Comparison of ENCODE assay signal across 15 cellular contexts in the genomic region with DNA sequence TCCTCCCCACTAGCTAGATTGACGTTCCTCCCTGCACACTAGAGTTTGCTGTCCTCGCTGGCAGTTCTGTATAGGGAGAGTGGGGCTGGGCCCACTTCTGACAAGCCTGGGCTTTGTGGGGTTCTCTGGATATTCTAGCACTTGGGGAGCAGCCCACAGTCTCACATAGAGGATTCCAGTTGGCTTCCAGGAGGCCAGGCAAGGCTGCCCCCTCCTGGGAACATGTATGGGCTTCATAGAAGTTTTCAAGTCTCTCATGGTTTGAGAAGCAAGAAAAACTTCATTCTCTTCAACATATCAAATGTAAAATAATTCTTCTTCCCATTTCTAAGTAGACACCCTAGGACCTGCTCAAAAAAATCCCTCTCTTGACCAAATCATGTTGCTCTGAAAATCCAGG.
DNase-seq lines count a peak whose midpoint lies in the region; ATAC-seq, FAIRE-seq and TF ChIP-seq lines count a peak whose summit lies in the region.
"Had no signal": no experiment of that assay in that cellular context is flagged by ENCODE, and none has a peak within 500 bp of the region (broad histone marks: within the 10 kb centered on the region; RNA-seq: fewer than 3 reads in every experiment).

No MANE protein-coding gene starts in this region.

- peaks cover 16 to 48% (median 34%) of the 10 kb centered on the region in 4 donors for H3K4me1 ChIP-seq in liver (ENCODE audit: control insufficient read depth in 4 of 4, insufficient read depth in 4 of 4, low read length in 3 of 4)
- H3K4me1 ChIP-seq in HepG2 (ENCODE audit: insufficient read depth, low read length): no peaks in the 10 kb centered on the region
- H3K4me1 ChIP-seq: adrenal gland had no signal

- peaks cover 9% of the 10 kb centered on the region for H3K27me3 Mint-ChIP-seq in stimulated activated memory B cell treated with anti-CD40 and anti-IgM and Interleukin-4, amounts not matched to agents 10 μg/mL and 1 μg/mL and 100 μg/mL, for 72 hours

- no peak for TF ChIP-seq CTCF in liver (IDR thresholded peaks at IDR 0.05; ENCODE audit: low read depth, low read length, missing input control)
- TF ChIP-seq CTCF in HepG2 (CRISPR knock-in tag; IDR thresholded peaks at IDR 0.05): no peak
- TF ChIP-seq CTCF in fibroblast of the aortic adventitia (IDR thresholded peaks at IDR 0.05; ENCODE audit: insufficient read depth, low read length): peak; percentile 33

- H4K20me1 ChIP-seq in HepG2 (ENCODE audit: insufficient read depth, low read length): no peaks in the 10 kb centered on the region
- H4K20me1 ChIP-seq: BLaER1 treated with 17β-estradiol and CSF1 and Interleukin-3, amounts not matched to agents 10 nM and 100 nM had no signal

- H3K9ac ChIP-seq in liver (ENCODE audit: low read depth in 1 of 2, low read length in 2 of 2) (no peak overlapping the region), HepG2 (ENCODE audit: insufficient read depth, low read depth, low read length) (no peak overlapping the region)
- H3K9ac ChIP-seq: BLaER1 treated with 17β-estradiol and CSF1 and Interleukin-3, amounts not matched to agents 10 nM and 100 nM; KMS-11 had no signal

- no peak overlapping the region for H3K4me2 ChIP-seq in HepG2 (ENCODE audit: low read depth, low read length)
- H3K4me2 ChIP-seq: BLaER1 treated with 17β-estradiol and CSF1 and Interleukin-3, amounts not matched to agents 10 nM and 100 nM; KMS-11 had no signal

- BruUV-seq in HepG2 (replicated peaks; lab: Mats Ljungman, UMichigan): no TSS peak

- H3K4me1 Mint-ChIP-seq in stimulated activated memory B cell treated with anti-CD40 and anti-IgM and Interleukin-4, amounts not matched to agents 10 μg/mL and 1 μg/mL and 100 μg/mL, for 72 hours: no peaks in the 10 kb centered on the region

- H3K36me3 ChIP-seq in liver (ENCODE audit: control insufficient read depth in 4 of 4, insufficient read depth in 3 of 4, low read depth in 1 of 4, low read length in 3 of 4) (peaks cover 0 to 3% (median 0%) of the 10 kb centered on the region in 4 donors), HepG2 (replicated peaks in 1 of 2; ENCODE audit: control insufficient read depth in 1 of 2, insufficient read depth in 2 of 2, low read length in 2 of 2) (no peaks in the 10 kb centered on the region)
- H3K36me3 ChIP-seq: adrenal gland; BLaER1 treated with 17β-estradiol and CSF1 and Interleukin-3, amounts not matched to agents 10 nM and 100 nM had no signal

- no peak overlapping the region for H3K27ac Mint-ChIP-seq in stimulated activated memory B cell treated with anti-CD40 and anti-IgM and Interleukin-4, amounts not matched to agents 10 μg/mL and 1 μg/mL and 100 μg/mL, for 72 hours

- no peaks in the 10 kb centered on the region for H3K36me3 Mint-ChIP-seq in stimulated activated memory B cell treated with anti-CD40 and anti-IgM and Interleukin-4, amounts not matched to agents 10 μg/mL and 1 μg/mL and 100 μg/mL, for 72 hours

- no peak for DNase-seq in HepG2 (ENCODE audit: low spot score)
- no peak for DNase-seq in fibroblast of the aortic adventitia (ENCODE audit: low read depth)
- DNase-seq in HPDE6-E6E7 (ENCODE audit: extremely low spot score): no peak
- no peak for DNase-seq in NCI-H1092 treated with DMSO at 0.1 percent for 48 hours (lab: John Stamatoyannopoulos, UW)
- DNase-seq: adrenal gland, HCEC 1CT, NCI-H2171, T-helper 9 cell had no signal

- no peak for FAIRE-seq in HepG2 (lab: Jason Lieb, UNC)
- FAIRE-seq: endometrium had no signal

- no peak overlapping the region for H3K4me3 Mint-ChIP-seq in stimulated activated memory B cell treated with anti-CD40 and anti-IgM and Interleukin-4, amounts not matched to agents 10 μg/mL and 1 μg/mL and 100 μg/mL, for 72 hours

- peak overlapping the region; percentile 11 to 25 for H3K27ac ChIP-seq in liver (ENCODE audit: low read depth in 1 of 2, low read length in 2 of 2)
- no peak overlapping the region for H3K27ac ChIP-seq in HepG2 (ENCODE audit: extremely low read length, insufficient read depth, low read length)
- H3K27ac ChIP-seq: adrenal gland; BLaER1 treated with 17β-estradiol and CSF1 and Interleukin-3, amounts not matched to agents 10 nM and 100 nM; KMS-11 had no signal

- H3K9me3 Mint-ChIP-seq in stimulated activated memory B cell treated with anti-CD40 and anti-IgM and Interleukin-4, amounts not matched to agents 10 μg/mL and 1 μg/mL and 100 μg/mL, for 72 hours: no peaks in the 10 kb centered on the region

- TF ChIP-seq RAD21 in liver (IDR thresholded peaks at IDR 0.05): peak; percentile 29 to 43
- no peak for TF ChIP-seq RAD21 in HepG2 (CRISPR knock-in tag; IDR thresholded peaks at IDR 0.05)

- no peak overlapping the region for H2AFZ ChIP-seq in HepG2 (ENCODE audit: low read length)

- WGBS in liver: 94% methylated on average over 2 of the region's 2 CpGs
- 0% methylated on average over 2 of the region's 2 CpGs for WGBS in HepG2 (ENCODE audit: low lambda C conversion rate)

- H3K27me3 ChIP-seq in liver (ENCODE audit: control insufficient read depth in 4 of 4, insufficient read depth in 4 of 4, low read length in 3 of 4): no peaks in the 10 kb centered on the region
- H3K27me3 ChIP-seq in HepG2 (ENCODE audit: control insufficient read depth in 1 of 2, insufficient read depth in 2 of 2, low read length in 2 of 2): peaks cover 0 to 14% of the 10 kb centered on the region in 2 experiments; a peak in 2 of 5 replicates
- H3K27me3 ChIP-seq: adrenal gland; BLaER1 treated with 17β-estradiol and CSF1 and Interleukin-3, amounts not matched to agents 10 nM and 100 nM had no signal

- H3K9me3 ChIP-seq in liver (ENCODE audit: control insufficient read depth in 4 of 4, low read length in 3 of 4) (no peaks in the 10 kb centered on the region), HepG2 (ENCODE audit: low read length) (no peaks in the 10 kb centered on the region)
- H3K9me3 ChIP-seq: adrenal gland; BLaER1 treated with 17β-estradiol and CSF1 and Interleukin-3, amounts not matched to agents 10 nM and 100 nM had no signal

- H3K79me2 ChIP-seq in HepG2 (ENCODE audit: insufficient read depth, low read length): no peaks in the 10 kb centered on the region

- POLR2A ChIA-PET in HepG2 (lab: Yijun Ruan, JAX): no interaction called here

- intact Hi-C loops in HepG2 (cut with micrococcal nuclease; ENCODE audit: unreplicated experiment): no loop called here

- H3K4me3 ChIP-seq in liver (ENCODE audit: low read depth in 1 of 3, low read length in 3 of 3) (no peak overlapping the region), HepG2 (replicated peaks in 1 of 3; ENCODE audit: insufficient read depth in 1 of 3, low read depth in 2 of 3, low read length in 3 of 3) (no peak overlapping the region), fibroblast of the aortic adventitia (ENCODE audit: low read depth, low read length) (no peak overlapping the region)
- H3K4me3 ChIP-seq: adrenal gland; BLaER1 treated with 17β-estradiol and CSF1 and Interleukin-3, amounts not matched to agents 10 nM and 100 nM had no signal

- ATAC-seq in HepG2 (no peak), SK-N-SH treated with all-trans-retinoic acid at 6 μM for 48 hours (peak; percentile 60), GM19467 (IDR thresholded peaks at IDR 0.05; ENCODE audit: unreplicated experiment) (no peak)
- ATAC-seq in stimulated activated memory B cell treated with anti-CD40 and anti-IgM and Interleukin-4, amounts not matched to agents 10 μg/mL and 1 μg/mL and 100 μg/mL, for 72 hours: no peak

- CTCF ChIA-PET in HepG2 (lab: Yijun Ruan, JAX; ENCODE audit: low intra/inter-chr PET ratio, low total read pairs): no interaction called here

- in situ Hi-C loops in HepG2 (cut with HindIII; ENCODE audit: extremely low pct_ligation_motif_present, low pct_unique_long_range_greater_than_20kb): no loop called here

- TF ChIP-seq POLR2A in HepG2 (IDR thresholded peaks at IDR 0.05; ENCODE audit: insufficient read depth in 1 of 2, low read depth in 2 of 2, low read length in 2 of 2): no peak

- TF ChIP-seq EP300 in HepG2 (IDR thresholded peaks at IDR 0.05; ENCODE audit: low read depth in 2 of 2, low read length in 2 of 2): no peak
- no peak for TF ChIP-seq EP300 in HepG2 (CRISPR knock-in tag; IDR thresholded peaks at IDR 0.05; ENCODE audit: borderline replicate concordance)

TF ChIP-seq in HepG2, 621 proteins besides CTCF, POLR2A, EP300 and RAD21:
- no peak for TF ChIP-seq ZNF17 (CRISPR knock-in tag; IDR thresholded peaks at IDR 0.05)
- no peak for TF ChIP-seq SP4 (CRISPR knock-in tag; IDR thresholded peaks at IDR 0.05)

TF ChIP-seq in SK-N-SH treated with all-trans-retinoic acid at 6 μM for 48 hours, 23 proteins besides CTCF, POLR2A, EP300 and RAD21 (continues in another document):
- no peak for TF ChIP-seq GLIS3 (CRISPR knock-in tag; IDR thresholded peaks at IDR 0.05)
- TF ChIP-seq, protein P1, sequence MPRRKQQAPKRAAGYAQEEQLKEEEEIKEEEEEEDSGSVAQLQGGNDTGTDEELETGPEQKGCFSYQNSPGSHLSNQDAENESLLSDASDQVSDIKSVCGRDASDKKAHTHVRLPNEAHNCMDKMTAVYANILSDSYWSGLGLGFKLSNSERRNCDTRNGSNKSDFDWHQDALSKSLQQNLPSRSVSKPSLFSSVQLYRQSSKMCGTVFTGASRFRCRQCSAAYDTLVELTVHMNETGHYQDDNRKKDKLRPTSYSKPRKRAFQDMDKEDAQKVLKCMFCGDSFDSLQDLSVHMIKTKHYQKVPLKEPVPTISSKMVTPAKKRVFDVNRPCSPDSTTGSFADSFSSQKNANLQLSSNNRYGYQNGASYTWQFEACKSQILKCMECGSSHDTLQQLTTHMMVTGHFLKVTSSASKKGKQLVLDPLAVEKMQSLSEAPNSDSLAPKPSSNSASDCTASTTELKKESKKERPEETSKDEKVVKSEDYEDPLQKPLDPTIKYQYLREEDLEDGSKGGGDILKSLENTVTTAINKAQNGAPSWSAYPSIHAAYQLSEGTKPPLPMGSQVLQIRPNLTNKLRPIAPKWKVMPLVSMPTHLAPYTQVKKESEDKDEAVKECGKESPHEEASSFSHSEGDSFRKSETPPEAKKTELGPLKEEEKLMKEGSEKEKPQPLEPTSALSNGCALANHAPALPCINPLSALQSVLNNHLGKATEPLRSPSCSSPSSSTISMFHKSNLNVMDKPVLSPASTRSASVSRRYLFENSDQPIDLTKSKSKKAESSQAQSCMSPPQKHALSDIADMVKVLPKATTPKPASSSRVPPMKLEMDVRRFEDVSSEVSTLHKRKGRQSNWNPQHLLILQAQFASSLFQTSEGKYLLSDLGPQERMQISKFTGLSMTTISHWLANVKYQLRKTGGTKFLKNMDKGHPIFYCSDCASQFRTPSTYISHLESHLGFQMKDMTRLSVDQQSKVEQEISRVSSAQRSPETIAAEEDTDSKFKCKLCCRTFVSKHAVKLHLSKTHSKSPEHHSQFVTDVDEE (CRISPR knock-in tag; IDR thresholded peaks at IDR 0.05): no peak
- TF ChIP-seq ZNF8 (CRISPR knock-in tag; IDR thresholded peaks at IDR 0.05): no peak
